2 cellular contexts compared by ENCODE assay signal in genomic region chr17:78558181-78558850, GRCh38.
A peak's percentile ranks its signal among the peaks of the same experiment; 100 is the strongest.
TF ChIP-seq lines count a peak whose summit lies in the region.

No MANE protein-coding gene starts in this region.

TF ChIP-seq in HepG2, 621 proteins besides CTCF, POLR2A, EP300 and RAD21 (continues in another document):
- TF ChIP-seq KDM2A (CRISPR knock-in tag; IDR thresholded peaks at IDR 0.05; ENCODE audit: borderline replicate concordance, low read depth) = 0 out of 2 replicates have a peak, but pooled peaks have one; percentile 25
- TF ChIP-seq ZNF101 (CRISPR knock-in tag; IDR thresholded peaks at IDR 0.05; ENCODE audit: borderline replicate concordance, low read depth) = no peak
- no peak for TF ChIP-seq ZNF160 (CRISPR knock-in tag; IDR thresholded peaks at IDR 0.05)
- no peak for TF ChIP-seq ZNF460 (CRISPR knock-in tag; IDR thresholded peaks at IDR 0.05; ENCODE audit: borderline replicate concordance)
- no peak for TF ChIP-seq SIX1 (CRISPR knock-in tag; IDR thresholded peaks at IDR 0.05; ENCODE audit: borderline replicate concordance)
- TF ChIP-seq MTERF4 (CRISPR knock-in tag; IDR thresholded peaks at IDR 0.05) = no peak
- TF ChIP-seq ZNF10 (CRISPR knock-in tag; IDR thresholded peaks at IDR 0.05; ENCODE audit: borderline replicate concordance, low read depth) = no peak
- no peak for TF ChIP-seq ZNF333 (CRISPR knock-in tag; IDR thresholded peaks at IDR 0.05; ENCODE audit: borderline replicate concordance)
- TF ChIP-seq ZNF639 (CRISPR knock-in tag; conservative IDR thresholded peaks at IDR 0.05) = no peak; the same call in 1 of the 2 replicates
- no peak for TF ChIP-seq THAP8 (CRISPR knock-in tag; IDR thresholded peaks at IDR 0.05; ENCODE audit: borderline replicate concordance)
- TF ChIP-seq ZNF264 (CRISPR knock-in tag; IDR thresholded peaks at IDR 0.05) = no peak
- TF ChIP-seq ZBTB49 (CRISPR knock-in tag; IDR thresholded peaks at IDR 0.05; ENCODE audit: borderline replicate concordance) = no peak
- TF ChIP-seq THRA (CRISPR knock-in tag; IDR thresholded peaks at IDR 0.05; ENCODE audit: borderline replicate concordance) = 0 out of 2 replicates have a peak, but pooled peaks have one; percentile 12
- TF ChIP-seq FOSL2 (CRISPR knock-in tag; IDR thresholded peaks at IDR 0.05) = peak; percentile 83
- TF ChIP-seq ZNF83 (CRISPR knock-in tag; IDR thresholded peaks at IDR 0.05; ENCODE audit: borderline replicate concordance) = no peak
- no peak for TF ChIP-seq ZNF7 (CRISPR knock-in tag; IDR thresholded peaks at IDR 0.05)
- peak; percentile 86 for TF ChIP-seq PATZ1 (CRISPR knock-in tag; IDR thresholded peaks at IDR 0.05)

TF ChIP-seq in endothelial cell of umbilical vein, 7 proteins besides CTCF, POLR2A, EP300 and RAD21:
- TF ChIP-seq JUN (IDR thresholded peaks at IDR 0.05; ENCODE audit: borderline replicate concordance, insufficient read depth, insufficient read length, low read depth) = peak; percentile 89
- TF ChIP-seq POLR2AphosphoS5 (IDR thresholded peaks at IDR 0.05; ENCODE audit: insufficient read depth, low read depth, low read length) = no peak
